ENCODE assay signal across 8 cellular contexts in genomic region chr4:25993564-25994185, GRCh38.
A peak's percentile ranks its signal among the peaks of the same experiment; 100 is the strongest.
DNase-seq lines count a peak whose midpoint lies in the region; ATAC-seq and TF ChIP-seq lines count a peak whose summit lies in the region.

No MANE protein-coding gene starts in this region.

- no peaks in the 10 kb centered on the region for H3K4me1 ChIP-seq in Peyer's patch
- H3K4me1 ChIP-seq in fibroblast of lung (ENCODE audit: control insufficient read depth, extremely low read depth, insufficient read depth, low read length) = peaks cover 11% of the 10 kb centered on the region

- H3K4me3 ChIP-seq in Peyer's patch (no peak overlapping the region), fibroblast of lung (replicated peaks in 1 of 4; ENCODE audit: control extremely low read depth in 1 of 4, insufficient read depth in 1 of 4, low read depth in 3 of 4, low read length in 4 of 4) (no peak overlapping the region)

- in situ Hi-C loops in G401 (cut with HindIII; ENCODE audit: low sequenced_read_pairs) = no loop called here

- TF ChIP-seq CTCF in Peyer's patch (IDR thresholded peaks at IDR 0.05) = peak in 2 of 6 experiments; percentile 15 to 26
- TF ChIP-seq CTCF in fibroblast of lung (conservative IDR thresholded peaks at IDR 0.05 in 1 of 2, IDR thresholded peaks at IDR 0.05 in 1 of 2; ENCODE audit: low read depth in 1 of 2, low read length in 2 of 2) = peak; percentile 18 to 29

- no peaks in the 10 kb centered on the region for H3K79me2 ChIP-seq in fibroblast of lung (ENCODE audit: control insufficient read depth, insufficient read depth, low read length)

- no peak overlapping the region for H3K9ac ChIP-seq in fibroblast of lung (ENCODE audit: insufficient read depth, low read length)

- no peak overlapping the region for H3K27ac ChIP-seq in Peyer's patch
- peak overlapping the region; percentile 45 for H3K27ac ChIP-seq in fibroblast of lung (ENCODE audit: insufficient read depth, low read length)

- no peaks in the 10 kb centered on the region for H3K36me3 ChIP-seq in Peyer's patch
- H3K36me3 ChIP-seq in fibroblast of lung (ENCODE audit: control insufficient read depth, insufficient read depth, low read length) = no peaks in the 10 kb centered on the region

- H3K9me3 ChIP-seq in Peyer's patch = no peaks in the 10 kb centered on the region
- H3K9me3 ChIP-seq in fibroblast of lung (ENCODE audit: control insufficient read depth, insufficient read depth, low read depth, low read length) = no peaks in the 10 kb centered on the region

- H2AFZ ChIP-seq in fibroblast of lung (ENCODE audit: low read length) = no peak overlapping the region

- DNase-seq in EL (peak; percentile 20), HCEC 1CT (peak; percentile 7), Peyer's patch (peak in 2 of 3 donors; percentile 37 to 59), fibroblast of lung (ENCODE audit: low read depth in 2 of 2) (peak; percentile 23 to 46), G401 (ENCODE audit: low spot score) (no peak)
- DNase-seq in stimulated activated CD4-positive, alpha-beta T cell treated with anti-CD3 and anti-CD28 coated beads, Interleukin-2, amount 100 ng/mL, for 48 hours = peak; percentile 12 to 34

- H3K27me3 ChIP-seq in Peyer's patch (no peaks in the 10 kb centered on the region), fibroblast of lung (ENCODE audit: control insufficient read depth, insufficient read depth, low read length) (no peaks in the 10 kb centered on the region)

- no peaks in the 10 kb centered on the region for H4K20me1 ChIP-seq in fibroblast of lung (ENCODE audit: control insufficient read depth, extremely low read depth, insufficient read depth, low read length)

- no peak overlapping the region for H3K4me2 ChIP-seq in fibroblast of lung (ENCODE audit: extremely low read depth, insufficient read depth, low read length)

- ATAC-seq in GM21381 (IDR thresholded peaks at IDR 0.05; ENCODE audit: unreplicated experiment) (no peak), GM21528 (IDR thresholded peaks at IDR 0.05; ENCODE audit: low FRiP score, unreplicated experiment) (no peak)

- no peak for TF ChIP-seq POLR2A in Peyer's patch (IDR thresholded peaks at IDR 0.05)
